Comparison of ENCODE assay signal across 8 cellular contexts in genomic region chr14:74860899-74861733, GRCh38. TPM values are rescaled to one million over a fixed set of nuclear protein-coding genes. Genes with fewer than 3 reads are reported as not detected.
DNase-seq lines count a peak whose midpoint lies in the region; ATAC-seq and TF ChIP-seq lines count a peak whose summit lies in the region.

No MANE protein-coding gene starts in this region.

- TF ChIP-seq CTCF in C4-2B (conservative IDR thresholded peaks at IDR 0.05) (peak; percentile 93), HFF-Myc (IDR thresholded peaks at IDR 0.05; ENCODE audit: low read depth, low read length, missing control alignments) (peak; percentile 92)

- ATAC-seq in HG02981 (IDR thresholded peaks at IDR 0.05; ENCODE audit: unreplicated experiment) = no peak

- no peak overlapping the region for H3K4me3 ChIP-seq in HFF-Myc (replicated peaks; ENCODE audit: low read depth, low read length)

- H3K27ac ChIP-seq in C4-2B = no peak overlapping the region

- DNase-seq in HFF-Myc (ENCODE audit: extremely low read depth, low read depth) = no peak
- peak; percentile 85 for DNase-seq in NCI-H460 (ENCODE audit: extremely low read depth, low read depth)
- DNase-seq in activated CD4-positive, CD25-positive, alpha-beta regulatory T cell treated with anti-CD3 and anti-CD28 coated beads, Interleukin-2, amount 50 U/mL, for 72 hours = peak; percentile 93
- DNase-seq in cerebellar cortex (ENCODE audit: low spot score) = peak; percentile 90
- DNase-seq in kidney tubule cell (ENCODE audit: low spot score) = peak; percentile 83
- peak; percentile 95 to 99 for DNase-seq in stimulated activated CD4-positive, alpha-beta T cell treated with anti-CD3 and anti-CD28 coated beads, Interleukin-2, amount 100 ng/mL, for 48 hours

RNA-seq across cellular contexts. Expression of gene PROX2, which starts 14.8 kb away (rescaled TPM):
- not detected in 2 replicates for total RNA-seq in NCI-H460 (2014; rRNA removed; shearing (Covaris generic))
- not detected in 2 replicates for polyA plus RNA-seq in NCI-H460 (2014; cell fraction: nucleus; rRNA removed)

RNA-seq across cellular contexts. Expression of gene DLST, which starts 20.6 kb away (rescaled TPM):
- 55.5 and 63.0 TPM in 2 replicates for total RNA-seq in NCI-H460 (2014; rRNA removed; shearing (Covaris generic))
- 130 and 157 TPM in 2 replicates for polyA plus RNA-seq in NCI-H460 (2014; cell fraction: nucleus; rRNA removed)
